In the genomic region with DNA sequence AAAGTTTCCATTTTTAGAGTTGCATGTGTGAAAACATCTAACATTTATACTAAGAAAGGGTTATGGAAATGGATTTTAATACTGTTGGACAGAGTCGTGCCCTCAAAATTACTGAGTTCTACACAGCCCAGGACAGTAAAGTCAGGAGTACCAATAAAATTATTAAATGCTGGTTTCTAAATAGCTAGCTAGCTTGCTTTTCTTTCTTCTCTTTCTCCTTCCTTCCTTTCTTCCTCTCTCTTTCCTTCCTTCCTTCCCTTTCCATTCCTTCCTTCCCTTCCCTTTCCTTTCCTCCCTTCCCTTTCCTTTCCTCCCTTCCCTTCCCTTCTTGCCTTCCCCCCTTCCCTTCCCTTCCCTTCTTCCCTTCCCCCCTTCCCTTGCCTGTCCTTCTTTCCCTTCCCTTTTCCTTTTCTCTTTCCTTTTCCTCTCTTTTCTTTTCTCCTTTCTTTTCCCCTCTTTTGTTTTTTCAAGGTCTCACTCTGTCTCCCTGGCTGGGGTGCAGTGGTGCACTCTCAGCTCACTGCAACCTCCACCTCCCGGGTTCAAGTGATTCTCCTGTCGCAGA, we compare ENCODE assay signal across 20 cellular contexts. TPM values are rescaled to one million over a fixed set of nuclear protein-coding genes. Genes with fewer than 3 reads are reported as not detected.
DNase-seq lines count a peak whose midpoint lies in the region; ATAC-seq, FAIRE-seq and TF ChIP-seq lines count a peak whose summit lies in the region.
"Had no signal": no experiment of that assay in that cellular context is flagged by ENCODE, and none has a peak within 500 bp of the region (broad histone marks: within the 10 kb centered on the region; RNA-seq: fewer than 3 reads in every experiment).

No MANE protein-coding gene starts in this region.

- peaks cover 15% of the 10 kb centered on the region for H3K79me2 ChIP-seq in PC-9 (ENCODE audit: low read depth)

- H3K4me1 ChIP-seq in HEK293 (ENCODE audit: control insufficient read depth, insufficient read depth, low read length) (no peaks in the 10 kb centered on the region), small intestine (ENCODE audit: control insufficient read depth in 2 of 2, insufficient read depth in 1 of 2, low read depth in 1 of 2, low read length in 1 of 2) (peaks cover 0 to 2% of the 10 kb centered on the region in 2 donors), PC-9 (replicated peaks; ENCODE audit: insufficient read depth) (no peaks in the 10 kb centered on the region)

- no peak overlapping the region for H3K4me2 ChIP-seq in PC-9
- H3K4me2 ChIP-seq: BLaER1 treated with 17β-estradiol and CSF1 and Interleukin-3, amounts not matched to agents 10 nM and 100 nM had no signal

- ATAC-seq in activated T-cell treated with anti-CD3 and anti-CD28 coated beads, Interleukin-2, amount 50 U/mL, for 72 hours (replicated peaks in 1 of 2), result no peak
- ATAC-seq in central memory CD8-positive, alpha-beta T cell (replicated peaks; ENCODE audit: extremely low read depth, poor library complexity, severe bottlenecking), result no peak
- ATAC-seq: GM12878, HCT116 had no signal

- no peaks in the 10 kb centered on the region for H3K9me2 ChIP-seq in PC-9 (ENCODE audit: insufficient read depth)

- CTCF ChIA-PET in HEK293 (lab: Yijun Ruan, JAX), result interaction anchor here (1.6 kb wide), 1 partner anchor 19 kb away, joined by 3 read pairs; no protein-coding TSS in a partner anchor
- CTCF ChIA-PET in PC-9 (lab: Charles Lee), result interaction anchor here (0.7 kb wide), 1 partner anchor 77 kb away, joined by 6 read pairs; no protein-coding TSS in a partner anchor

- no peak for DNase-seq in activated T-cell treated with anti-CD3 and anti-CD28 coated beads, Interleukin-2, amount 50 U/mL, for 72 hours
- DNase-seq in activated T-cell treated with anti-CD3 and anti-CD28 coated beads, Interleukin-2, amount 50 U/mL, for 24 hours, result no peak
- DNase-seq in central memory CD8-positive, alpha-beta T cell (ENCODE audit: low spot score in 2 of 2), result no peak
- DNase-seq in mesothelial cell of epicardium (ENCODE audit: low spot score in 2 of 2, unreplicated experiment in 2 of 2), result no peak
- DNase-seq in small intestine, result no peak
- DNase-seq in NCI-H2196 (lab: John Stamatoyannopoulos, UW; ENCODE audit: unreplicated experiment), result no peak
- DNase-seq in PC-9, result no peak
- DNase-seq: ACHN; Calu3; CD4-positive, alpha-beta T cell; DMS 273 treated with DMSO at 0.1 percent for 48 hours; GM23248 had no signal

- no peaks in the 10 kb centered on the region for H3K9me3 ChIP-seq in HEK293 (ENCODE audit: control insufficient read depth, insufficient read depth, low read depth, low read length)
- no peaks in the 10 kb centered on the region for H3K9me3 ChIP-seq in small intestine (ENCODE audit: control insufficient read depth, low read depth)
- H3K9me3 ChIP-seq in PC-9 (ENCODE audit: insufficient read depth, low read depth), result no peaks in the 10 kb centered on the region
- H3K9me3 ChIP-seq: BLaER1 treated with 17β-estradiol and CSF1 and Interleukin-3, amounts not matched to agents 10 nM and 100 nM had no signal

- no peaks in the 10 kb centered on the region for H3K9me3 Mint-ChIP-seq in activated T-cell treated with anti-CD3 and anti-CD28 coated beads, Interleukin-2, amount 50 U/mL, for 72 hours
- no peaks in the 10 kb centered on the region for H3K9me3 Mint-ChIP-seq in activated T-cell treated with anti-CD3 and anti-CD28 coated beads, Interleukin-2, amount 50 U/mL, for 24 hours
- H3K9me3 Mint-ChIP-seq in central memory CD8-positive, alpha-beta T cell, result no peaks in the 10 kb centered on the region
- no peaks in the 10 kb centered on the region for H3K9me3 Mint-ChIP-seq in mesothelial cell of epicardium
- H3K9me3 Mint-ChIP-seq: CD4-positive, alpha-beta T cell had no signal

- WGBS in small intestine, 3 donors, result 95 to 99% (median 96%) methylated on average over 3 of the region's 3 CpGs

- H3K36me3 ChIP-seq in HEK293 (ENCODE audit: control insufficient read depth in 2 of 2, insufficient read depth in 1 of 2, low read length in 2 of 2), result peaks cover 28 to 85% of the 10 kb centered on the region in 2 experiments
- H3K36me3 ChIP-seq in small intestine (ENCODE audit: control insufficient read depth in 2 of 2, insufficient read depth in 2 of 2, low read length in 2 of 2), result peaks cover 3 to 4% of the 10 kb centered on the region in 2 donors
- no peaks in the 10 kb centered on the region for H3K36me3 ChIP-seq in PC-9 (ENCODE audit: low read depth)

- intact Hi-C loops in PC-9 (cut with micrococcal nuclease; ENCODE audit: unreplicated experiment), result no loop called here

- H3K27me3 Mint-ChIP-seq in activated T-cell treated with anti-CD3 and anti-CD28 coated beads, Interleukin-2, amount 50 U/mL, for 72 hours (ENCODE audit: low read depth), result no peaks in the 10 kb centered on the region
- no peaks in the 10 kb centered on the region for H3K27me3 Mint-ChIP-seq in activated T-cell treated with anti-CD3 and anti-CD28 coated beads, Interleukin-2, amount 50 U/mL, for 24 hours
- H3K27me3 Mint-ChIP-seq in central memory CD8-positive, alpha-beta T cell, result no peaks in the 10 kb centered on the region
- H3K27me3 Mint-ChIP-seq in mesothelial cell of epicardium (ENCODE audit: low read depth), result no peaks in the 10 kb centered on the region
- H3K27me3 Mint-ChIP-seq: CD4-positive, alpha-beta T cell had no signal

- peaks cover 0 to 17% of the 10 kb centered on the region in 2 donors for H3K36me3 Mint-ChIP-seq in activated T-cell treated with anti-CD3 and anti-CD28 coated beads, Interleukin-2, amount 50 U/mL, for 72 hours (ENCODE audit: insufficient read depth in 2 of 2)
- peaks cover 69% of the 10 kb centered on the region for H3K36me3 Mint-ChIP-seq in activated T-cell treated with anti-CD3 and anti-CD28 coated beads, Interleukin-2, amount 50 U/mL, for 24 hours (ENCODE audit: low read depth)
- H3K36me3 Mint-ChIP-seq in central memory CD8-positive, alpha-beta T cell (ENCODE audit: insufficient read depth), result peaks cover 43% of the 10 kb centered on the region
- H3K36me3 Mint-ChIP-seq in mesothelial cell of epicardium, result peaks cover 33% of the 10 kb centered on the region

- H3K4me3 Mint-ChIP-seq in activated T-cell treated with anti-CD3 and anti-CD28 coated beads, Interleukin-2, amount 50 U/mL, for 72 hours, result no peak overlapping the region
- H3K4me3 Mint-ChIP-seq in activated T-cell treated with anti-CD3 and anti-CD28 coated beads, Interleukin-2, amount 50 U/mL, for 24 hours, result no peak overlapping the region
- no peak overlapping the region for H3K4me3 Mint-ChIP-seq in central memory CD8-positive, alpha-beta T cell
- no peak overlapping the region for H3K4me3 Mint-ChIP-seq in mesothelial cell of epicardium
- H3K4me3 Mint-ChIP-seq: CD4-positive, alpha-beta T cell had no signal

- no peak for TF ChIP-seq CTCF in HEK293 (tag by site-specific recombination; IDR thresholded peaks at IDR 0.05)
- no peak for TF ChIP-seq CTCF in mesothelial cell of epicardium (IDR thresholded peaks at IDR 0.05; ENCODE audit: unreplicated experiment)
- no peak for TF ChIP-seq CTCF in PC-9 (conservative IDR thresholded peaks at IDR 0.05)

- no peak overlapping the region for H2AFZ ChIP-seq in PC-9
- H2AFZ ChIP-seq: GM23248 had no signal

- POLR2A ChIA-PET in HEK293 (lab: Yijun Ruan, JAX) (interaction anchor here (1.0 kb wide), 1 partner anchor 34 kb away, joined by 3 read pairs; a partner anchor contains a TSS), PC-9 (lab: Charles Lee; ENCODE audit: unreplicated experiment) (no interaction called here)

- peak overlapping the region; percentile 37 for H3K27ac Mint-ChIP-seq in activated T-cell treated with anti-CD3 and anti-CD28 coated beads, Interleukin-2, amount 50 U/mL, for 72 hours
- H3K27ac Mint-ChIP-seq in activated T-cell treated with anti-CD3 and anti-CD28 coated beads, Interleukin-2, amount 50 U/mL, for 24 hours, result no peak overlapping the region
- peak overlapping the region; percentile 22 for H3K27ac Mint-ChIP-seq in central memory CD8-positive, alpha-beta T cell (ENCODE audit: low read depth)
- peak overlapping the region; percentile 47 for H3K27ac Mint-ChIP-seq in mesothelial cell of epicardium
- H3K27ac Mint-ChIP-seq: CD4-positive, alpha-beta T cell had no signal

- BruUV-seq in PC-9 (replicated peaks; lab: Mats Ljungman, UMichigan), result no TSS peak

- peaks cover 9% of the 10 kb centered on the region for H3K4me1 Mint-ChIP-seq in activated T-cell treated with anti-CD3 and anti-CD28 coated beads, Interleukin-2, amount 50 U/mL, for 72 hours (ENCODE audit: low read depth)
- peaks cover 18% of the 10 kb centered on the region for H3K4me1 Mint-ChIP-seq in activated T-cell treated with anti-CD3 and anti-CD28 coated beads, Interleukin-2, amount 50 U/mL, for 24 hours (ENCODE audit: low read depth)
- H3K4me1 Mint-ChIP-seq in central memory CD8-positive, alpha-beta T cell, result peaks cover 4% of the 10 kb centered on the region
- no peaks in the 10 kb centered on the region for H3K4me1 Mint-ChIP-seq in mesothelial cell of epicardium

- peaks cover 6% of the 10 kb centered on the region; the same call in 1 of the 2 replicates for H3F3A ChIP-seq in PC-9 (ENCODE audit: insufficient read depth, low read depth)

- H3K4me3 ChIP-seq in HEK293 (ENCODE audit: low read depth, low read length) (no peak overlapping the region), small intestine (ENCODE audit: low read depth in 1 of 2, low read length in 2 of 2) (no peak overlapping the region), PC-9 (no peak overlapping the region)
- H3K4me3 ChIP-seq: BLaER1 treated with 17β-estradiol and CSF1 and Interleukin-3, amounts not matched to agents 10 nM and 100 nM; GM12878; GM23248 had no signal

- FAIRE-seq in small intestine (lab: Jason Lieb, UNC), result no peak
- FAIRE-seq: GM12878, GM18507, H54 had no signal

- H3K27ac ChIP-seq in HEK293 (ENCODE audit: extremely low read depth, low read depth, low read length), result no peak overlapping the region
- no peak overlapping the region for H3K27ac ChIP-seq in small intestine (ENCODE audit: low read depth in 1 of 2, low read length in 1 of 2)
- no peak overlapping the region for H3K27ac ChIP-seq in PC-9
- H3K27ac ChIP-seq: BLaER1 treated with 17β-estradiol and CSF1 and Interleukin-3, amounts not matched to agents 10 nM and 100 nM; GM23248 had no signal

- H3K27me3 ChIP-seq in small intestine (ENCODE audit: control insufficient read depth in 2 of 2, insufficient read depth in 2 of 2, low read length in 2 of 2) (no peaks in the 10 kb centered on the region), PC-9 (ENCODE audit: insufficient read depth, low read depth) (no peaks in the 10 kb centered on the region)
- H3K27me3 ChIP-seq: BLaER1 treated with 17β-estradiol and CSF1 and Interleukin-3, amounts not matched to agents 10 nM and 100 nM had no signal

- H4K20me1 ChIP-seq in PC-9 (ENCODE audit: insufficient read depth), result peaks cover 28% of the 10 kb centered on the region

RNA-seq across cellular contexts. Expression of a gene that starts 33.9 kb away (rescaled TPM):
- 100 to 1,000 TPM in 1 of 2 donors, 10 to 100 TPM in 1; 86.3 to 104 TPM for total RNA-seq in activated T-cell treated with anti-CD3 and anti-CD28 coated beads, Interleukin-2, amount 50 U/mL, for 72 hours
- total RNA-seq in mesothelial cell of epicardium (130 to 144 TPM (median 137 TPM) in 3 replicates), PC-9 (2021) (46.4 and 63.4 TPM in 2 replicates)
- polyA plus RNA-seq in small intestine, result 10 to 100 TPM; 39.1 to 45.4 (median 42.2) TPM

RNA-seq across cellular contexts. Expression of a gene that starts 41.3 kb away (rescaled TPM):
- total RNA-seq in activated T-cell treated with anti-CD3 and anti-CD28 coated beads, Interleukin-2, amount 50 U/mL, for 72 hours, result not detected
- total RNA-seq in mesothelial cell of epicardium (0.27 to 0.66 TPM (median 0.34 TPM) in 3 replicates), PC-9 (2021) (not detected in 2 replicates)
- under 1 TPM in 2 of 3 donors, not detected in 1; 0.06 to 0.27 TPM for polyA plus RNA-seq in small intestine
- total RNA-seq: A172; CD4-positive, alpha-beta T cell; G401; GM12878; GM23248 had no signal
- polyA plus RNA-seq: GM23248 had no signal
